ENCODE assay signal across 8 cellular contexts in the genomic region with DNA sequence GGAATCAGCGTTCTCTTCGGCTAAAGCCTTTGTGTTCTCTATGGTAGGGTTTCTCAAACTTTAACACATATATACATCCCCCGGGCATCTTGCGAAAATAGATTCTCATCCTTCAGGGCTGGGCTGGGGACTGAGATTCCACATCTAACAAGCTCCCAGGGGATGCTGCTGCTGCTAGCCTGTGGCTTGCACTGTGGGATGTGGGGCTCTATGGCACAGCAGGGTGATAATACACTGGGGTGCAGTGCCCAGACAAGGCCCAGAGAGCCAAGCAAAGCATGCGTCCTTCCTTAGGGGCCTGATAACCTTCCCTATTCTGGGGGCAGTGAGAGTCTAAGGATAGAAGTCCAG.
DNase-seq lines count a peak whose midpoint lies in the region; ATAC-seq and TF ChIP-seq lines count a peak whose summit lies in the region.

No MANE protein-coding gene starts in this region.

- H3K27me3 ChIP-seq in OCI-LY3 (ENCODE audit: low read depth, low read length) (peaks cover 55% of the 10 kb centered on the region), PC-9 (ENCODE audit: insufficient read depth, low read depth) (no peaks in the 10 kb centered on the region; the same call in 1 of the 2 replicates)

- DNase-seq in stimulated activated naive CD8-positive, alpha-beta T cell treated with anti-CD3 and anti-CD28 coated beads, Interleukin-15, Interleukin-2, amounts not matched to agents 100 U/mL and 50 U/mL, for 24 hours, result no peak
- no peak for DNase-seq in stimulated activated CD4-positive, alpha-beta T cell treated with anti-CD3 and anti-CD28 coated beads, Interleukin-2, amount 100 ng/mL, for 24 hours
- no peak for DNase-seq in PC-9
- no peak for DNase-seq in effector CD8-positive, alpha-beta T cell (lab: John Stamatoyannopoulos, UW)

- ATAC-seq in GM18517 (IDR thresholded peaks at IDR 0.05; ENCODE audit: unreplicated experiment), result peak; percentile 18
- peak; percentile 2 for ATAC-seq in GM21381 (IDR thresholded peaks at IDR 0.05; ENCODE audit: unreplicated experiment)
- ATAC-seq in HG02981 (IDR thresholded peaks at IDR 0.05; ENCODE audit: unreplicated experiment), result peak; percentile 8
- no peak for ATAC-seq in stimulated activated naive CD8-positive, alpha-beta T cell treated with anti-CD3 and anti-CD28 coated beads, Interleukin-15, Interleukin-2, amounts not matched to agents 100 U/mL and 50 U/mL, for 24 hours

- H3K4me1 ChIP-seq in OCI-LY3 (ENCODE audit: low read length) (peaks cover 18% of the 10 kb centered on the region), PC-9 (replicated peaks; ENCODE audit: insufficient read depth) (no peaks in the 10 kb centered on the region)

- H3K27ac ChIP-seq in OCI-LY3 (ENCODE audit: low read length) (no peak overlapping the region), PC-9 (no peak overlapping the region)

- no peaks in the 10 kb centered on the region for H3F3A ChIP-seq in PC-9 (ENCODE audit: insufficient read depth, low read depth)

- no TSS peak for BruUV-seq in PC-9 (replicated peaks; lab: Mats Ljungman, UMichigan)

- H3K4me3 ChIP-seq in OCI-LY3 (ENCODE audit: low read length) (peak overlapping the region; percentile 41), PC-9 (no peak overlapping the region)

- H2AFZ ChIP-seq in OCI-LY3 (ENCODE audit: low read depth, low read length) (no peak overlapping the region), PC-9 (no peak overlapping the region)

- H3K9me2 ChIP-seq in PC-9 (ENCODE audit: insufficient read depth), result no peaks in the 10 kb centered on the region

- H3K79me2 ChIP-seq in OCI-LY3 (ENCODE audit: low read length), result no peaks in the 10 kb centered on the region
- no peaks in the 10 kb centered on the region for H3K79me2 ChIP-seq in PC-9 (ENCODE audit: low read depth)

- H3K4me2 ChIP-seq in OCI-LY3 (ENCODE audit: low read length), result peak overlapping the region; percentile 75
- H3K4me2 ChIP-seq in PC-9, result no peak overlapping the region

- POLR2A ChIA-PET in PC-9 (lab: Charles Lee; ENCODE audit: unreplicated experiment), result no interaction called here

- intact Hi-C loops in PC-9 (cut with micrococcal nuclease; ENCODE audit: unreplicated experiment), result loop anchor here (5.0 kb wide), 5 partner anchors 361 to 1671 kb away; a partner anchor contains a TSS

- CTCF ChIA-PET in PC-9 (lab: Charles Lee), result interaction anchor here (1.4 kb wide), 1 partner anchor 208 kb away, joined by 8 read pairs; no protein-coding TSS in a partner anchor

- no peak for TF ChIP-seq CTCF in OCI-LY3 (IDR thresholded peaks at IDR 0.05; ENCODE audit: low read depth, low read length)
- TF ChIP-seq CTCF in PC-9 (conservative IDR thresholded peaks at IDR 0.05), result no peak

- no peak overlapping the region for H3K9ac ChIP-seq in OCI-LY3 (ENCODE audit: low read length)

- H3K36me3 ChIP-seq in OCI-LY3 (replicated peaks; ENCODE audit: low read depth, low read length) (no peaks in the 10 kb centered on the region), PC-9 (ENCODE audit: low read depth) (no peaks in the 10 kb centered on the region)

- H3K9me3 ChIP-seq in OCI-LY3 (ENCODE audit: insufficient read depth, low read length), result no peaks in the 10 kb centered on the region
- H3K9me3 ChIP-seq in PC-9 (ENCODE audit: insufficient read depth, low read depth), result no peaks in the 10 kb centered on the region

- H4K20me1 ChIP-seq in OCI-LY3 (ENCODE audit: insufficient read depth, low read length), result peaks cover 24% of the 10 kb centered on the region
- H4K20me1 ChIP-seq in PC-9 (ENCODE audit: insufficient read depth), result no peaks in the 10 kb centered on the region
